11 cellular contexts compared by ENCODE assay signal in genomic region chr20:45781391-45781931, GRCh38. TPM values are rescaled to one million over a fixed set of nuclear protein-coding genes. Genes with fewer than 3 reads are reported as not detected.
A peak's percentile ranks its signal among the peaks of the same experiment; 100 is the strongest.
DNase-seq lines count a peak whose midpoint lies in the region; ATAC-seq and TF ChIP-seq lines count a peak whose summit lies in the region.
"Had no signal": no experiment of that assay in that cellular context is flagged by ENCODE, and none has a peak within 500 bp of the region (broad histone marks: within the 10 kb centered on the region; RNA-seq: fewer than 3 reads in every experiment).

No MANE protein-coding gene starts in this region.

- H3K9ac ChIP-seq in GM23248 (peak overlapping the region; percentile 69; the same call in 1 of the 2 replicates), smooth muscle cell (ENCODE audit: low read depth) (no peak overlapping the region)

- H3K9me3 ChIP-seq in GM23248 (ENCODE audit: low read depth) (no peaks in the 10 kb centered on the region), gastroesophageal sphincter (no peaks in the 10 kb centered on the region), smooth muscle cell (replicated peaks; ENCODE audit: low read depth) (no peaks in the 10 kb centered on the region)
- H3K9me3 ChIP-seq: left ventricle myocardium inferior had no signal

- H3F3A ChIP-seq in GM23248 (ENCODE audit: insufficient read depth) (peaks cover 53% of the 10 kb centered on the region), smooth muscle cell (ENCODE audit: low read depth) (peaks cover 24% of the 10 kb centered on the region)

- H2AFZ ChIP-seq in GM23248, result no peak overlapping the region
- no peak overlapping the region for H2AFZ ChIP-seq in smooth muscle cell (ENCODE audit: low read depth)

- H3K36me3 ChIP-seq in GM23248 (ENCODE audit: low read depth), result no peaks in the 10 kb centered on the region
- no peaks in the 10 kb centered on the region for H3K36me3 ChIP-seq in gastroesophageal sphincter
- H3K36me3 ChIP-seq in smooth muscle cell (ENCODE audit: low read depth), result no peaks in the 10 kb centered on the region
- H3K36me3 ChIP-seq: left ventricle myocardium inferior had no signal

- 2 to 4% methylated on average over 4 of the region's 4 CpGs for WGBS in GM23248 (ENCODE audit: low coverage in 1 of 2, low lambda C conversion rate in 2 of 2, missing lambda C conversion rate in 2 of 2), 2 experiments
- WGBS in gastroesophageal sphincter (ENCODE audit: low coverage in 1 of 2), 2 donors, result 33 to 40% methylated on average over 3 to 4 of the region's 4 CpGs
- 6% methylated on average over 4 of the region's 4 CpGs for WGBS in smooth muscle cell (ENCODE audit: low lambda C conversion rate)
- 54 to 56% methylated on average over 4 of the region's 4 CpGs for WGBS in lower leg skin, 2 donors

- no peaks in the 10 kb centered on the region for H3K79me2 ChIP-seq in GM23248 (ENCODE audit: insufficient read depth)
- no peaks in the 10 kb centered on the region for H3K79me2 ChIP-seq in smooth muscle cell (ENCODE audit: low read depth)

- H4K20me1 ChIP-seq in GM23248 (ENCODE audit: insufficient read depth) (no peaks in the 10 kb centered on the region), smooth muscle cell (ENCODE audit: low read depth) (no peaks in the 10 kb centered on the region)

- no peaks in the 10 kb centered on the region for H3K9me2 ChIP-seq in GM23248 (ENCODE audit: insufficient read depth)

- TF ChIP-seq POLR2A in gastroesophageal sphincter (IDR thresholded peaks at IDR 0.05), result no peak
- no peak for TF ChIP-seq POLR2A in lower leg skin (IDR thresholded peaks at IDR 0.05)

- H3K27me3 ChIP-seq in GM23248 (replicated peaks; ENCODE audit: insufficient read depth), result no peaks in the 10 kb centered on the region
- no peaks in the 10 kb centered on the region for H3K27me3 ChIP-seq in gastroesophageal sphincter
- no peaks in the 10 kb centered on the region for H3K27me3 ChIP-seq in smooth muscle cell (ENCODE audit: low read depth)

- peak; percentile 54 for ATAC-seq in SK-N-SH treated with all-trans-retinoic acid at 6 μM for 48 hours
- ATAC-seq in gastroesophageal sphincter, result no peak
- no peak for ATAC-seq in GM18861 (IDR thresholded peaks at IDR 0.05; ENCODE audit: unreplicated experiment)
- ATAC-seq: GM12878 had no signal

- H3K4me3 ChIP-seq in GM23248 (no peak overlapping the region; the same call in 1 of the 2 replicates), gastroesophageal sphincter (no peak overlapping the region), smooth muscle cell (no peak overlapping the region), lower leg skin (ENCODE audit: low read depth, poor library complexity, severe bottlenecking) (no peak overlapping the region)
- H3K4me3 ChIP-seq: GM12878, left ventricle myocardium inferior had no signal

- in situ Hi-C loops in GM23248 (cut with MboI), result loop anchor here (25.0 kb wide), 1 partner anchor 769 kb away; no protein-coding TSS in a partner anchor

- intact Hi-C loops in lower leg skin (cut with DNase I; ENCODE audit: low total_unique reads), result no loop called here

- H3K4me1 ChIP-seq in GM23248 (ENCODE audit: insufficient read depth), result peaks cover 52% of the 10 kb centered on the region
- peaks cover 18 to 66% (median 29%) of the 10 kb centered on the region in 3 donors for H3K4me1 ChIP-seq in gastroesophageal sphincter
- no peaks in the 10 kb centered on the region for H3K4me1 ChIP-seq in smooth muscle cell (ENCODE audit: low read depth)

- H3K4me2 ChIP-seq in GM23248 (ENCODE audit: unreplicated experiment) (peak overlapping the region; percentile 69), smooth muscle cell (peak overlapping the region; percentile 41)

- DNase-seq in GM23248 (peak; percentile 89), smooth muscle cell (lab: John Stamatoyannopoulos, UW; ENCODE audit: unreplicated experiment) (no peak), GM19240 (ENCODE audit: insufficient read length, low spot score) (no peak), RPMI8226 (no peak), lower leg skin (ENCODE audit: low spot score in 2 of 2) (no peak)
- DNase-seq: left ventricle myocardium inferior, MV-4-11 had no signal

- no peak for TF ChIP-seq CTCF in gastroesophageal sphincter (IDR thresholded peaks at IDR 0.05)
- TF ChIP-seq CTCF in smooth muscle cell (IDR thresholded peaks at IDR 0.05; ENCODE audit: borderline replicate concordance, insufficient read depth, poor library complexity, severe bottlenecking), result no peak
- TF ChIP-seq CTCF in lower leg skin (IDR thresholded peaks at IDR 0.05), result no peak

- no peak for TF ChIP-seq EP300 in gastroesophageal sphincter (IDR thresholded peaks at IDR 0.05)

- H3K27ac ChIP-seq in GM23248 (peak overlapping the region; percentile 94), gastroesophageal sphincter (peak overlapping the region; percentile 86 to 96 (median 92)), smooth muscle cell (ENCODE audit: low read depth) (peak overlapping the region; percentile 90)

TF ChIP-seq in SK-N-SH treated with all-trans-retinoic acid at 6 μM for 48 hours, 23 proteins besides CTCF, POLR2A, EP300 and RAD21:
- TF ChIP-seq ZNF8 (CRISPR knock-in tag; IDR thresholded peaks at IDR 0.05), result no peak
- TF ChIP-seq ISL1 (CRISPR knock-in tag; IDR thresholded peaks at IDR 0.05), result peak; percentile 37

RNA-seq across cellular contexts. Expression of gene WFDC3, which starts 10.2 kb away (rescaled TPM):
- total RNA-seq in GM23248 (2014; rRNA removed; shearing (Covaris generic)), result 0.76 TPM in 1 of 2 replicates, not detected in the other
- 2.4 and 3.6 TPM in 2 replicates for polyA plus RNA-seq in GM23248 (2016; fragmentation: Nextera tagmentation; extraction: Ambion mirVana)
- total RNA-seq in gastroesophageal sphincter, result 1 to 10 TPM in 1 of 4 donors, not detected in 3; 2.3 TPM
- total RNA-seq in smooth muscle cell, result not detected in 2 replicates
- 0.64 TPM in 1 of 2 replicates, not detected in the other for polyA plus RNA-seq in smooth muscle cell
- total RNA-seq in lower leg skin, result 10 to 100 TPM in 3 of 4 donors, 1 to 10 TPM in 1; 8.4 to 37.2 (median 21.1) TPM
- total RNA-seq: GM12878 had no signal

RNA-seq across cellular contexts. Expression of gene DNTTIP1, which starts 10.3 kb away (rescaled TPM):
- total RNA-seq in GM23248 (2014; rRNA removed; shearing (Covaris generic)), result 12.4 and 22.9 TPM in 2 replicates
- 57.2 and 57.6 TPM in 2 replicates for polyA plus RNA-seq in GM23248 (2016; fragmentation: Nextera tagmentation; extraction: Ambion mirVana)
- 10 to 100 TPM; 21.8 to 33.3 (median 27.8) TPM for total RNA-seq in gastroesophageal sphincter
- 15.3 and 19.4 TPM in 2 replicates for total RNA-seq in smooth muscle cell
- polyA plus RNA-seq in smooth muscle cell, result 52.6 and 55.4 TPM in 2 replicates
- total RNA-seq in lower leg skin, result 10 to 100 TPM; 24.5 to 62.9 (median 43.5) TPM

RNA-seq across cellular contexts. Expression of gene UBE2C, which starts 31.0 kb away (rescaled TPM):
- total RNA-seq in GM23248 (2014; rRNA removed; shearing (Covaris generic)), result 33.8 and 38.8 TPM in 2 replicates
- polyA plus RNA-seq in GM23248 (2016; fragmentation: Nextera tagmentation; extraction: Ambion mirVana), result 69.2 and 78.4 TPM in 2 replicates
- under 1 TPM in 1 of 4 donors, not detected in 3; 0.72 TPM for total RNA-seq in gastroesophageal sphincter
- total RNA-seq in smooth muscle cell, result 25.8 and 35.1 TPM in 2 replicates
- polyA plus RNA-seq in smooth muscle cell, result 61.2 and 66.5 TPM in 2 replicates
- 10 to 100 TPM in 2 of 4 donors, 1 to 10 TPM in 2; 1.1 to 24.1 (median 10.2) TPM for total RNA-seq in lower leg skin

RNA-seq across cellular contexts. Expression of gene TNNC2, which starts 45.7 kb away (rescaled TPM):
- not detected in 2 replicates for total RNA-seq in GM23248 (2014; rRNA removed; shearing (Covaris generic))
- 0.83 and 1.1 TPM in 2 replicates for polyA plus RNA-seq in GM23248 (2016; fragmentation: Nextera tagmentation; extraction: Ambion mirVana)
- total RNA-seq in gastroesophageal sphincter, result 1 to 10 TPM in 3 of 4 donors, not detected in 1; 1.0 to 6.3 (median 1.3) TPM
- total RNA-seq in smooth muscle cell, result 1.7 TPM in 1 of 2 replicates, not detected in the other
- 0.78 and 1.2 TPM in 2 replicates for polyA plus RNA-seq in smooth muscle cell
- 10 to 100 TPM in 1 of 4 donors, 1 to 10 TPM in 2, not detected in 1; 1.4 to 10.7 (median 2.6) TPM for total RNA-seq in lower leg skin
- total RNA-seq: GM12878 had no signal

RNA-seq across cellular contexts. Expression of gene SNX21, which starts 52.1 kb away (rescaled TPM):
- total RNA-seq in GM23248 (2014; rRNA removed; shearing (Covaris generic)), result 88.4 and 100 TPM in 2 replicates
- polyA plus RNA-seq in GM23248 (2016; fragmentation: Nextera tagmentation; extraction: Ambion mirVana), result 50.9 and 54.7 TPM in 2 replicates
- 10 to 100 TPM; 45.9 to 76.3 (median 59.7) TPM for total RNA-seq in gastroesophageal sphincter
- 10.9 and 14.7 TPM in 2 replicates for total RNA-seq in smooth muscle cell
- polyA plus RNA-seq in smooth muscle cell, result 14.4 and 17.8 TPM in 2 replicates
- 100 to 1,000 TPM; 159 to 236 (median 203) TPM for total RNA-seq in lower leg skin
